Comparison of ENCODE assay signal across 20 cellular contexts in genomic region chr10:69912584-69912983, GRCh38.
DNase-seq lines count a peak whose midpoint lies in the region; ATAC-seq and TF ChIP-seq lines count a peak whose summit lies in the region.
"Had no signal": no experiment of that assay in that cellular context is flagged by ENCODE, and none has a peak within 500 bp of the region (broad histone marks: within the 10 kb centered on the region; RNA-seq: fewer than 3 reads in every experiment).

No MANE protein-coding gene starts in this region.

- peaks cover 22% of the 10 kb centered on the region for H3K27me3 Mint-ChIP-seq in mesothelial cell of epicardium (ENCODE audit: low read depth)

- 9 to 29% methylated on average over 3 to 4 of the region's 4 CpGs for WGBS in body of pancreas, 2 donors

- H3K36me3 ChIP-seq in body of pancreas (replicated peaks in 1 of 2; ENCODE audit: insufficient read depth in 1 of 2, low read depth in 2 of 2) (no peaks in the 10 kb centered on the region), tibial artery (no peaks in the 10 kb centered on the region)
- H3K36me3 ChIP-seq: heart left ventricle had no signal

- peaks cover 14% of the 10 kb centered on the region for H3K4me1 Mint-ChIP-seq in mesothelial cell of epicardium
- H3K4me1 Mint-ChIP-seq: immature natural killer cell, T-cell had no signal

- TF ChIP-seq CTCF in LNCaP clone FGC (IDR thresholded peaks at IDR 0.05; ENCODE audit: control insufficient read depth, extremely low read depth, insufficient read depth): no peak
- TF ChIP-seq CTCF in body of pancreas (IDR thresholded peaks at IDR 0.05): no peak
- no peak for TF ChIP-seq CTCF in mesothelial cell of epicardium (IDR thresholded peaks at IDR 0.05; ENCODE audit: unreplicated experiment)
- no peak for TF ChIP-seq CTCF in tibial artery (IDR thresholded peaks at IDR 0.05)

- intact Hi-C loops in body of pancreas (cut with DNase I): loop anchor here (10.0 kb wide), 1 partner anchor 128 kb away; no protein-coding TSS in a partner anchor
- intact Hi-C loops in tibial artery (cut with DNase I; ENCODE audit: low total_unique reads): loop anchor here (5.0 kb wide), 1 partner anchor 125 kb away; no protein-coding TSS in a partner anchor

- DNase-seq in LNCaP clone FGC (ENCODE audit: low read depth) (peak; percentile 58), body of pancreas (no peak), mesothelial cell of epicardium (ENCODE audit: low spot score in 2 of 2, unreplicated experiment in 2 of 2) (no peak), tibial artery (no peak), cerebellar nuclear complex (lab: John Stamatoyannopoulos, UW) (no peak)
- DNase-seq in stimulated activated CD4-positive, alpha-beta T cell treated with anti-CD3 and anti-CD28 coated beads, Interleukin-4, amount 100 ng/mL, for 24 hours: no peak
- DNase-seq: activated CD4-positive, alpha-beta T cell treated with anti-CD3 and anti-CD28 coated beads, Interleukin-2, amount 50 U/mL, for 4 hours; activated gamma-delta T cell treated with Interleukin-2 at 50 U/mL for 16 hours; amygdala; EL; heart left ventricle; immature natural killer cell; NCI-H2029; NCI-H510A treated with DMSO at 0.1 percent for 48 hours; Right ventricle myocardium superior; stimulated activated CD4-positive, alpha-beta T cell treated with anti-CD3 and anti-CD28 coated beads, Interleukin-2, amount 100 ng/mL, for 48 hours; T-cell had no signal

- H3K36me3 Mint-ChIP-seq in mesothelial cell of epicardium: no peaks in the 10 kb centered on the region
- H3K36me3 Mint-ChIP-seq: T-cell had no signal

- TF ChIP-seq POLR2A in body of pancreas (IDR thresholded peaks at IDR 0.05): no peak

- peak overlapping the region; percentile 43 for H3K27ac Mint-ChIP-seq in mesothelial cell of epicardium
- H3K27ac Mint-ChIP-seq: immature natural killer cell, T-cell had no signal

- H3K4me1 ChIP-seq in body of pancreas (peaks cover 6% of the 10 kb centered on the region), tibial artery (peaks cover 0 to 60% (median 47%) of the 10 kb centered on the region in 4 donors)

- no peaks in the 10 kb centered on the region for H3K9me3 Mint-ChIP-seq in mesothelial cell of epicardium
- H3K9me3 Mint-ChIP-seq: immature natural killer cell, T-cell had no signal

- peak; percentile 21 for ATAC-seq in body of pancreas
- no peak for ATAC-seq in HG02840 (IDR thresholded peaks at IDR 0.05; ENCODE audit: low FRiP score, unreplicated experiment)
- ATAC-seq: heart left ventricle, K562, T-cell had no signal

- no peak overlapping the region for H3K4me3 Mint-ChIP-seq in mesothelial cell of epicardium
- H3K4me3 Mint-ChIP-seq: immature natural killer cell, T-cell had no signal

- H3K27me3 ChIP-seq in body of pancreas (no peaks in the 10 kb centered on the region), tibial artery (no peaks in the 10 kb centered on the region)
- H3K27me3 ChIP-seq: heart left ventricle had no signal

- H3K4me3 ChIP-seq in LNCaP clone FGC (ENCODE audit: low read depth, low read length) (no peak overlapping the region), body of pancreas (no peak overlapping the region), tibial artery (no peak overlapping the region)
- H3K4me3 ChIP-seq: heart left ventricle, K562, skin epidermis had no signal

- H3K27ac ChIP-seq in body of pancreas: no peak overlapping the region
- H3K27ac ChIP-seq in tibial artery: peak overlapping the region; percentile 42 to 88

- H3K9me3 ChIP-seq in body of pancreas (no peaks in the 10 kb centered on the region), tibial artery (no peaks in the 10 kb centered on the region)
- H3K9me3 ChIP-seq: heart left ventricle had no signal

Comparison
In these comparisons a context has a peak if more than half of its experiments do, and no peak if none do; other contexts are left out.
1. H3K27ac ChIP-seq: peak in tibial artery (2 of 2); none in body of pancreas (0 of 4).